ENCODE assay signal across 2 cellular contexts in the genomic region with DNA sequence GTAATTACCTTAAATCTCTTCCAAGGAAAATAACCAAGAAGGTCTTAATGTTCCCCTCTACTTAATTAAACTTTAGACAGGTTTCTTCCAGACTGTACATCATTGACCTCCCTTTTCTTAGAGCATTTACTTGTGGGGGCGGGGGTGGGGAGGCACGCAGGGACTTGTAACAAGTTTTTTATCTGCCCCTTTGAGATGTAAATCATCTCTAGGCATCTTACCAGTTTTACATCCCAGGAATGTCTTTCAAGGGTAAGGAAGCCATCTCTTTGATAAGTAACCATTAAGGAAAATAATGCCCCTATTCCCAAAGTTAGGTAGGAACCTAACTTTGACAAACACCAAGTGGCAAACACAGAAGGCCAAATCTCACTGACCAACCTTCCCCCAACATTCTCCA.
TF ChIP-seq lines count a peak whose summit lies in the region.

No MANE protein-coding gene starts in this region.

TF ChIP-seq in GM23338, 12 proteins besides CTCF, POLR2A, EP300 and RAD21 (continued from another document):
- TF ChIP-seq ZNF462 (CRISPR knock-in tag; IDR thresholded peaks at IDR 0.05) (no peak), ETS1 (IDR thresholded peaks at IDR 0.05) (no peak), ZNF114 (CRISPR knock-in tag; IDR thresholded peaks at IDR 0.05) (no peak), POLR2AphosphoS5 (IDR thresholded peaks at IDR 0.05; ENCODE audit: low read depth) (no peak), JUNB (IDR thresholded peaks at IDR 0.05; ENCODE audit: unreplicated experiment) (no peak), REST (IDR thresholded peaks at IDR 0.05; ENCODE audit: unreplicated experiment) (no peak)

TF ChIP-seq in H1, 55 proteins besides CTCF, POLR2A, EP300 and RAD21 (continued from another document):
- TF ChIP-seq SRF (IDR thresholded peaks at IDR 0.05; ENCODE audit: low read depth, low read length) (no peak), E2F6 (IDR thresholded peaks at IDR 0.05) (no peak), RNF2 (IDR thresholded peaks at IDR 0.05; ENCODE audit: borderline replicate concordance, low read depth, low read length, missing control alignments, poor library complexity, severe bottlenecking) (no peak), TEAD4 (IDR thresholded peaks at IDR 0.05; ENCODE audit: low read depth, low read length) (peak; percentile 85), MAX (IDR thresholded peaks at IDR 0.05) (no peak), RBBP5 (IDR thresholded peaks at IDR 0.05; ENCODE audit: borderline replicate concordance, low read depth, low read length) (no peak), SP1 (IDR thresholded peaks at IDR 0.05; ENCODE audit: low read depth, low read length) (peak; percentile 52; the same call in 1 of the 2 replicates)
- TF ChIP-seq, protein P1, sequence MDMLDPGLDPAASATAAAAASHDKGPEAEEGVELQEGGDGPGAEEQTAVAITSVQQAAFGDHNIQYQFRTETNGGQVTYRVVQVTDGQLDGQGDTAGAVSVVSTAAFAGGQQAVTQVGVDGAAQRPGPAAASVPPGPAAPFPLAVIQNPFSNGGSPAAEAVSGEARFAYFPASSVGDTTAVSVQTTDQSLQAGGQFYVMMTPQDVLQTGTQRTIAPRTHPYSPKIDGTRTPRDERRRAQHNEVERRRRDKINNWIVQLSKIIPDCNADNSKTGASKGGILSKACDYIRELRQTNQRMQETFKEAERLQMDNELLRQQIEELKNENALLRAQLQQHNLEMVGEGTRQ (IDR thresholded peaks at IDR 0.05; ENCODE audit: low read length): no peak
